ENCODE assay signal across 10 cellular contexts in the genomic region with DNA sequence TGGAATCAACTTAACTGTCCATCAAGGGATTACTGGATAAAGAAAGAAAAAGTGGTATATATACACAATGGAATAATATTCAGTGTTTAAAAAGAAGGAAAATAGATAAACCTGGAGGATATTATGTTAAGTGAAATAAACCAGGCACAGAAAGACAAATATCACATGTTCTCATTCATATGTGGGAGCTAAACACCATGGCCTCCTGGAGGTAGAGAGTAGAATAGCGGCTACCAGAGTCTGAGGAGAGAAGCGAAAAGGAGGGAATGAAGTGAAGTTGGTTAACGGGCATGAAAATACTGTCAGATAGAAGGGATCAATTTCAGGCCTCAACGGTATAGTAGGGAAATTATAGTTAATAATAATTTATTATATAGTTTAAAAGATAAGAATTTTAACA.
DNase-seq lines count a peak whose midpoint lies in the region; ATAC-seq and TF ChIP-seq lines count a peak whose summit lies in the region.
"Had no signal": no experiment of that assay in that cellular context is flagged by ENCODE, and none has a peak within 500 bp of the region (broad histone marks: within the 10 kb centered on the region; RNA-seq: fewer than 3 reads in every experiment).

No MANE protein-coding gene starts in this region.

- H2BK5ac ChIP-seq in IMR-90 (ENCODE audit: low read depth, low read length, poor library complexity, severe bottlenecking) = no peak overlapping the region

- H3K4me1 ChIP-seq in IMR-90 (ENCODE audit: control insufficient read depth, insufficient read depth, low read length) (no peaks in the 10 kb centered on the region), body of pancreas (no peaks in the 10 kb centered on the region)

- H3K9ac ChIP-seq in IMR-90 (ENCODE audit: low read depth, low read length) = no peak overlapping the region

- H3K27ac ChIP-seq in IMR-90 (ENCODE audit: insufficient read depth, low read length) = no peak overlapping the region
- H3K27ac ChIP-seq in body of pancreas = no peak overlapping the region
- H3K27ac ChIP-seq: epithelial cell of prostate had no signal

- no peaks in the 10 kb centered on the region for H3K9me1 ChIP-seq in IMR-90 (ENCODE audit: insufficient read depth, low read length)

- CTCF ChIA-PET in IMR-90 (lab: Yijun Ruan, JAX) = interaction anchor here (1.0 kb wide), 1 partner anchor 11 kb away, joined by 4 read pairs; no protein-coding TSS in a partner anchor

- TF ChIP-seq RAD21 in IMR-90 (IDR thresholded peaks at IDR 0.05; ENCODE audit: low read length) = no peak; the same call in 1 of the 2 replicates

- no peak overlapping the region for H3K18ac ChIP-seq in IMR-90 (ENCODE audit: low read depth, low read length)

- no peaks in the 10 kb centered on the region for H3K79me1 ChIP-seq in IMR-90 (ENCODE audit: low read depth in 1 of 2, low read length in 2 of 2)

- H3K4me3 ChIP-seq in IMR-90 (ENCODE audit: insufficient read depth, low read depth, low read length) = no peak overlapping the region
- H3K4me3 ChIP-seq in epithelial cell of esophagus (ENCODE audit: low read length) = no peak overlapping the region
- H3K4me3 ChIP-seq in body of pancreas = no peak overlapping the region

- H4K5ac ChIP-seq in IMR-90 (ENCODE audit: low read depth, low read length) = no peak overlapping the region

- H3K4ac ChIP-seq in IMR-90 (ENCODE audit: low read depth, low read length) = no peak overlapping the region

- ATAC-seq in IMR-90 (ENCODE audit: low read depth) (no peak), body of pancreas (no peak), GM19455 (IDR thresholded peaks at IDR 0.05; ENCODE audit: unreplicated experiment) (no peak)

- H2BK15ac ChIP-seq in IMR-90 (ENCODE audit: low read depth, low read length) = no peak overlapping the region

- no CpG with 5 or more reads among the region's 4 CpGs for WGBS in IMR-90 (ENCODE audit: extremely low coverage in 2 of 2, insufficient read length in 1 of 2), 2 experiments
- 39 to 44% methylated on average over 4 of the region's 4 CpGs for WGBS in body of pancreas, 2 donors

- H3K4me2 ChIP-seq in IMR-90 (ENCODE audit: low read depth, low read length) = no peak overlapping the region

- no peaks in the 10 kb centered on the region for H3K36me3 ChIP-seq in IMR-90 (ENCODE audit: control insufficient read depth, insufficient read depth, low read length)
- H3K36me3 ChIP-seq in body of pancreas (replicated peaks in 1 of 2; ENCODE audit: insufficient read depth in 1 of 2, low read depth in 2 of 2) = no peaks in the 10 kb centered on the region

- H2BK20ac ChIP-seq in IMR-90 (ENCODE audit: low read depth, low read length) = no peak overlapping the region

- in situ Hi-C loops in IMR-90 (cut with MboI; ENCODE audit: low sequenced_read_pairs) = no loop called here

- no peak overlapping the region for H3K14ac ChIP-seq in IMR-90 (replicated peaks; ENCODE audit: low read depth, low read length)

- no peaks in the 10 kb centered on the region for H4K20me1 ChIP-seq in IMR-90 (ENCODE audit: insufficient read depth, low read length)

- TF ChIP-seq POLR2A in IMR-90 (IDR thresholded peaks at IDR 0.05; ENCODE audit: low read depth, low read length) (no peak), body of pancreas (IDR thresholded peaks at IDR 0.05) (no peak)

- H3K27me3 ChIP-seq in IMR-90 (ENCODE audit: control insufficient read depth, insufficient read depth, low read length) (no peaks in the 10 kb centered on the region), body of pancreas (no peaks in the 10 kb centered on the region)

- intact Hi-C loops in IMR-90 (cut with micrococcal nuclease) = no loop called here
- intact Hi-C loops in body of pancreas (cut with DNase I) = no loop called here

- H3K23ac ChIP-seq in IMR-90 (ENCODE audit: low read depth, low read length) = no peak overlapping the region

- no peak overlapping the region for H4K91ac ChIP-seq in IMR-90 (ENCODE audit: insufficient read depth, low read depth, low read length)

- no peaks in the 10 kb centered on the region for H3K9me3 ChIP-seq in IMR-90 (ENCODE audit: control insufficient read depth, insufficient read depth, low read length)
- no peaks in the 10 kb centered on the region for H3K9me3 ChIP-seq in body of pancreas

- H2BK120ac ChIP-seq in IMR-90 (ENCODE audit: low read depth, low read length) = no peak overlapping the region

- POLR2A ChIA-PET in IMR-90 (lab: Charles Lee; ENCODE audit: unreplicated experiment) = no interaction called here

- H3K56ac ChIP-seq in IMR-90 (ENCODE audit: extremely low read depth, insufficient read depth, low read length) = no peak overlapping the region

- no peak overlapping the region for H2AK5ac ChIP-seq in IMR-90 (ENCODE audit: low read depth, low read length)

- H2AFZ ChIP-seq in IMR-90 (replicated peaks; ENCODE audit: low read length, poor library complexity) = no peak overlapping the region

- BruUV-seq in IMR-90 (replicated peaks; lab: Mats Ljungman, UMichigan) = no TSS peak

- no peak overlapping the region for H2AK9ac ChIP-seq in IMR-90 (replicated peaks; ENCODE audit: low read depth, low read length, poor library complexity)

- DNase-seq in CMK (ENCODE audit: low read depth) = peak; percentile 20
- no peak for DNase-seq in GM20000 (ENCODE audit: low spot score)
- DNase-seq in IMR-90 = no peak
- DNase-seq in epithelial cell of esophagus (ENCODE audit: low read depth) = peak; percentile 3
- DNase-seq in body of pancreas = no peak
- DNase-seq in SHP77 treated with DMSO at 0.1 percent for 48 hours (lab: John Stamatoyannopoulos, UW) = no peak
- DNase-seq in central memory CD4-positive, alpha-beta T cell = no peak
- DNase-seq: naive B cell had no signal

- H4K8ac ChIP-seq in IMR-90 (ENCODE audit: low read depth in 2 of 2, low read length in 2 of 2) = no peak overlapping the region

- dilution Hi-C loops in IMR-90 (cut with HindIII; ENCODE audit: low sequenced_read_pairs, unreplicated experiment) = no loop called here

- TF ChIP-seq CTCF in GM20000 (IDR thresholded peaks at IDR 0.05; ENCODE audit: extremely low read depth, missing control alignments) (peak; percentile 19), IMR-90 (conservative IDR thresholded peaks at IDR 0.05; ENCODE audit: low read depth, low read length) (peak; percentile 18; the same call in 1 of the 2 replicates), epithelial cell of esophagus (IDR thresholded peaks at IDR 0.05; ENCODE audit: insufficient read depth, low read depth, low read length, missing control alignments) (peak; percentile 41), body of pancreas (IDR thresholded peaks at IDR 0.05) (peak in 2 of 7 experiments; percentile 11 to 16)

TF ChIP-seq in IMR-90, 13 proteins besides CTCF, POLR2A, EP300 and RAD21:
- TF ChIP-seq MXI1 (IDR thresholded peaks at IDR 0.05; ENCODE audit: borderline replicate concordance, low read depth, low read length) (no peak), SMC3 (IDR thresholded peaks at IDR 0.05; ENCODE audit: low read depth, low read length) (0 out of 2 replicates have a peak, but pooled peaks have one; percentile 10), MAZ (IDR thresholded peaks at IDR 0.05; ENCODE audit: borderline replicate concordance, low read depth, low read length) (no peak), FOS (IDR thresholded peaks at IDR 0.05; ENCODE audit: low read depth, low read length) (no peak), RCOR1 (IDR thresholded peaks at IDR 0.05; ENCODE audit: insufficient replicate concordance, low read length) (no peak), MAFK (IDR thresholded peaks at IDR 0.05; ENCODE audit: low read depth, low read length) (no peak), BHLHE40 (IDR thresholded peaks at IDR 0.05; ENCODE audit: low read depth, low read length) (no peak)

Comparison
In these comparisons a context has a peak if more than half of its experiments do, and no peak if none do; other contexts are left out.
1. DNase-seq: peak in CMK (single experiment) and epithelial cell of esophagus (single experiment); none in GM20000 (single experiment), IMR-90 (single experiment), body of pancreas (0 of 4), SHP77 treated with DMSO at 0.1 percent for 48 hours (single experiment) and central memory CD4-positive, alpha-beta T cell (single experiment).